In genomic region chr1:70460740-70461713, GRCh38 we compare ENCODE assay signal across 7 cellular contexts. TPM values are rescaled to one million over a fixed set of nuclear protein-coding genes. Genes with fewer than 3 reads are reported as not detected.
DNase-seq lines count a peak whose midpoint lies in the region; TF ChIP-seq lines count a peak whose summit lies in the region.
"Not testable (repeated sequence)": the region's sequence is repeated elsewhere in the genome, so short reads cannot be mapped to it uniquely, and the experiment has no call there.

No MANE protein-coding gene starts in this region.

- not testable (repeated sequence) for H3K79me1 ChIP-seq in neuronal stem cell (ENCODE audit: low read depth, low read length)

- not testable (repeated sequence) for H2BK5ac ChIP-seq in neuronal stem cell (ENCODE audit: low read length)

- peak overlapping the region; percentile 76 for H3K4me2 ChIP-seq in Karpas-422 (ENCODE audit: low read depth, low read length, poor library complexity, severe bottlenecking)
- not testable (repeated sequence) for H3K4me2 ChIP-seq in OCI-LY7 (ENCODE audit: low read length); neuronal stem cell (ENCODE audit: insufficient read depth, low read length, poor library complexity, severe bottlenecking)

- H3K27me3 Mint-ChIP-seq in endothelial cell (ENCODE audit: unreplicated experiment): not testable (repeated sequence)

- H4K91ac ChIP-seq in neuronal stem cell (ENCODE audit: low read depth, low read length, poor library complexity): not testable (repeated sequence)

- not testable (repeated sequence) for H3K9me3 ChIP-seq in Karpas-422 (ENCODE audit: low read length); OCI-LY7 (ENCODE audit: low read length); WERI-Rb-1 (ENCODE audit: severe bottlenecking); neuronal stem cell (replicated peaks in 1 of 2; ENCODE audit: control insufficient read depth in 2 of 2, insufficient read depth in 1 of 2, low read depth in 1 of 2, low read length in 2 of 2)

- H3K18ac ChIP-seq in neuronal stem cell (ENCODE audit: low read length): not testable (repeated sequence)

- H3K4me3 Mint-ChIP-seq in endothelial cell (ENCODE audit: unreplicated experiment): not testable (repeated sequence)

- not testable (repeated sequence) for H4K20me1 ChIP-seq in Karpas-422 (ENCODE audit: insufficient read depth, low read depth, low read length); OCI-LY7 (ENCODE audit: insufficient read depth, low read length)

- not testable (repeated sequence) for H3K9me3 Mint-ChIP-seq in endothelial cell (ENCODE audit: unreplicated experiment)

- peak overlapping the region; percentile 80 for H3K27ac Mint-ChIP-seq in endothelial cell (ENCODE audit: unreplicated experiment)

- intact Hi-C loops in OCI-LY7 (cut with micrococcal nuclease; ENCODE audit: unreplicated experiment): not testable (repeated sequence)

- H3K4me1 ChIP-seq in Karpas-422 (ENCODE audit: low read length) (peaks cover 33% of the 10 kb centered on the region), OCI-LY7 (ENCODE audit: insufficient read depth, low read length, poor library complexity, severe bottlenecking) (peaks cover 11% of the 10 kb centered on the region)
- not testable (repeated sequence) for H3K4me1 ChIP-seq in neuronal stem cell (ENCODE audit: control insufficient read depth in 2 of 2, insufficient read depth in 1 of 2, low read depth in 1 of 2, low read length in 2 of 2)

- H3K23ac ChIP-seq in neuronal stem cell (ENCODE audit: low read depth, low read length, poor library complexity): not testable (repeated sequence)

- WGBS in neuronal stem cell (ENCODE audit: extremely low coverage in 2 of 2, insufficient read length in 2 of 2, insufficient replicate concordance in 1 of 2), 2 donors: no CpG with 5 or more reads among the region's 8 CpGs

- peak overlapping the region; percentile 83 for H2AFZ ChIP-seq in Karpas-422 (ENCODE audit: low read length)
- peak overlapping the region; percentile 69 for H2AFZ ChIP-seq in OCI-LY7 (ENCODE audit: low read length)
- H2AFZ ChIP-seq in neuronal stem cell (ENCODE audit: low read length): peak overlapping the region; percentile 64

- H2BK120ac ChIP-seq in neuronal stem cell (ENCODE audit: low read depth, low read length): not testable (repeated sequence)

- not testable (repeated sequence) for BruUV-seq in OCI-LY7 (replicated peaks; lab: Mats Ljungman, UMichigan)

- not testable (repeated sequence) for H3K27me3 ChIP-seq in Karpas-422 (ENCODE audit: low read length); WERI-Rb-1 (ENCODE audit: insufficient read depth, low read depth, severe bottlenecking); neuronal stem cell (ENCODE audit: control insufficient read depth in 3 of 3, insufficient read depth in 3 of 3, low read depth in 1 of 3, low read length in 3 of 3)

- H3K4me3 ChIP-seq in Karpas-422 (ENCODE audit: low read length): peak overlapping the region; percentile 63
- H3K4me3 ChIP-seq in OCI-LY7 (ENCODE audit: low read depth, low read length, poor library complexity, severe bottlenecking); WERI-Rb-1 (ENCODE audit: low read depth, low read length); neuronal stem cell (ENCODE audit: low read length in 2 of 2): not testable (repeated sequence)

- not testable (repeated sequence) for H2AK5ac ChIP-seq in neuronal stem cell (ENCODE audit: low read depth, low read length)

- peak overlapping the region; percentile 60 for H3K9ac ChIP-seq in Karpas-422 (ENCODE audit: low read length)
- H3K9ac ChIP-seq in neuronal stem cell (ENCODE audit: low read depth, low read length, poor library complexity): not testable (repeated sequence)

- peaks cover 40% of the 10 kb centered on the region for H3K4me1 Mint-ChIP-seq in endothelial cell (ENCODE audit: unreplicated experiment)

- POLR2A ChIA-PET in OCI-LY7 (lab: Charles Lee): not testable (repeated sequence)

- H3K4ac ChIP-seq in neuronal stem cell (ENCODE audit: low read length): not testable (repeated sequence)

- H2BK15ac ChIP-seq in neuronal stem cell (ENCODE audit: low read length): not testable (repeated sequence)

- H2BK12ac ChIP-seq in neuronal stem cell (ENCODE audit: low read length): not testable (repeated sequence)

- not testable (repeated sequence) for H3K9me2 ChIP-seq in Karpas-422 (replicated peaks; ENCODE audit: insufficient read depth, low read length); OCI-LY7 (ENCODE audit: insufficient read depth, low read length)

- DNase-seq in DMS53 (lab: John Stamatoyannopoulos, UW) (peak; percentile 28), Karpas-422 (peak; percentile 65), NCI-H510A treated with DMSO at 0.1 percent for 48 hours (lab: John Stamatoyannopoulos, UW) (peak; percentile 28), WERI-Rb-1 (peak; percentile 49)
- not testable (repeated sequence) for DNase-seq in OCI-LY7 (ENCODE audit: low spot score); endothelial cell (ENCODE audit: low spot score); neuronal stem cell (ENCODE audit: low spot score)

- peak overlapping the region; percentile 65 for H4K8ac ChIP-seq in neuronal stem cell (ENCODE audit: low read depth, low read length)

- not testable (repeated sequence) for H3K14ac ChIP-seq in neuronal stem cell (ENCODE audit: low read length)

- H3K79me2 ChIP-seq in Karpas-422 (ENCODE audit: low read length); OCI-LY7 (ENCODE audit: insufficient read depth, low read depth, low read length): not testable (repeated sequence)

- not testable (repeated sequence) for TF ChIP-seq CTCF in OCI-LY7 (conservative IDR thresholded peaks at IDR 0.05; ENCODE audit: low read length); WERI-Rb-1 (IDR thresholded peaks at IDR 0.05; ENCODE audit: low read depth, low read length); endothelial cell (IDR thresholded peaks at IDR 0.05; ENCODE audit: unreplicated experiment)

- CTCF ChIA-PET in OCI-LY7 (lab: Charles Lee; ENCODE audit: unreplicated experiment): not testable (repeated sequence)

- not testable (repeated sequence) for H3K36me3 ChIP-seq in Karpas-422 (ENCODE audit: insufficient read depth, low read length); OCI-LY7 (ENCODE audit: insufficient read depth, low read length); WERI-Rb-1; neuronal stem cell (replicated peaks in 1 of 2; ENCODE audit: control insufficient read depth in 2 of 2, insufficient read depth in 2 of 2, low read length in 2 of 2)

- H3K27ac ChIP-seq in Karpas-422 (ENCODE audit: low read length) (peak overlapping the region; percentile 51), WERI-Rb-1 (peak overlapping the region; percentile 60)
- H3K27ac ChIP-seq in OCI-LY7 (ENCODE audit: low read depth, low read length, poor library complexity, severe bottlenecking); neuronal stem cell (replicated peaks; ENCODE audit: low read length): not testable (repeated sequence)

- not testable (repeated sequence) for H3K36me3 Mint-ChIP-seq in endothelial cell (ENCODE audit: low read depth, unreplicated experiment)

RNA-seq across cellular contexts. Expression of gene CTH, which starts 50.0 kb away (rescaled TPM):
- total RNA-seq in Karpas-422 (2014; rRNA removed; shearing (Covaris generic); ENCODE audit: low replicate concordance): 23.0 and 63.3 TPM in 2 replicates
- 6.3 and 9.7 TPM in 2 replicates for total RNA-seq in OCI-LY7 (2014; rRNA removed; shearing (Covaris generic))
- total RNA-seq in OCI-LY7 (2022) (14.4 and 16.8 TPM in 2 replicates), endothelial cell (ENCODE audit: unreplicated experiment) (20.2 TPM)
- 12.0 TPM for polyA plus RNA-seq in neuronal stem cell (2013, experiment 1 of 2)
- 11.9 TPM for polyA plus RNA-seq in neuronal stem cell (2013, experiment 2 of 2)
